ENCODE assay signal across 8 cellular contexts in the genomic region with DNA sequence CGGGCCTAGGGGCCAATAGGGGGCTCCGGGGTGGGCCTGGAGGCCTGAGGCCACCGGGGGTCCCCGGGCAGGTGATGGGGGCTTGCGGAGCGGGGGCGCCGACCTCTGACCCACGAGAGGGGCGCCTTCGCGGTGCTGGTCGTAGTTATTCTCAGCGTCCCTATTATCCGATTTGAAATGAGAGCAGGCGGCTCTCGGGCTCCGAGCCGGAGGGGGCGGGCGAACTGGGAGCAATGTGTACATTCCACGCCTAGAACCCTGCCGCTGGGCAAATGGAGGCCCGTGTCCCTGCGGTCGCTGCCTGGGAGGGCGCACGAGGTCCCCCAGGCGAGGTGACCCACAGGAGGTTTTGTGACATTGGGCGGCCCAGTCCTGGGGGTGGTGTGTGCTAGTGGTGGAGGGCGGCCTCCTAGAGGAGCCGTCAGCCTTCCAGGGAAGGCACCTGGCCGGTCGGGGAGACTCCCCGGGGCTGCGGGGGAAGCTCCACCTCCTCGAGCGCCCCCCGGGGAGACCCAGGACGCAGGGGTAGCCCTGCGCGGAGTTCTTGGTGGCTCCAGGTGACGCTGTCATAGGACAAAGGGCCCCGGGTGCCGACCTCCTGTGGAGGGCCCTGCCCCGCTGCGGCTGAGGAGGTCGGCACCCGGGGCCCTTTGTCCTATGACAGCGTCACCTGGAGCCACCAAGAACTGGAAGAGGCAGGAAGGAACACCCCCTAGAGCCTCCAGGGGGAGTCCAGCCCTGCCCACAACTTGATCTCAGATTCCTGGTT.
A peak's percentile ranks its signal among the peaks of the same experiment; 100 is the strongest.
DNase-seq lines count a peak whose midpoint lies in the region; ATAC-seq and TF ChIP-seq lines count a peak whose summit lies in the region.

No MANE protein-coding gene starts in this region.

- peak overlapping the region; percentile 69 for H3K27ac ChIP-seq in CD4-positive, alpha-beta T cell (ENCODE audit: low read depth, low read length)
- H3K27ac ChIP-seq in endodermal cell (ENCODE audit: low read depth, low read length) (peak overlapping the region; percentile 80), mucosa of rectum (ENCODE audit: low read depth in 2 of 2, low read length in 2 of 2) (peak overlapping the region; percentile 96 to 98), subcutaneous abdominal adipose tissue (ENCODE audit: low read depth, low read length) (peak overlapping the region; percentile 86)

- H3K36me3 Mint-ChIP-seq in CD4-positive, alpha-beta T cell (ENCODE audit: low read depth), result peaks cover 12% of the 10 kb centered on the region
- peaks cover 10% of the 10 kb centered on the region for H3K36me3 Mint-ChIP-seq in activated CD8-positive, alpha-beta T cell treated with anti-CD3 and anti-CD28 coated beads for 36 hours (ENCODE audit: low read depth)
- peaks cover 36% of the 10 kb centered on the region for H3K36me3 Mint-ChIP-seq in endodermal cell (ENCODE audit: low read depth)

- CTCF ChIA-PET in CD4-positive, alpha-beta T cell (lab: Charles Lee), result no interaction called here
- CTCF ChIA-PET in activated CD8-positive, alpha-beta T cell treated with anti-CD3 and anti-CD28 coated beads for 36 hours (lab: Charles Lee), result no interaction called here

- DNase-seq in CD4-positive, alpha-beta T cell, result peak in 9 of 10 experiments; percentile 1 to 38 (median 13)
- peak; percentile 48 for DNase-seq in NCI-H2171 treated with DMSO at 0.1 percent for 48 hours (lab: John Stamatoyannopoulos, UW)
- peak; percentile 54 for DNase-seq in activated CD8-positive, alpha-beta T cell treated with anti-CD3 and anti-CD28 coated beads for 36 hours
- DNase-seq in endodermal cell, result peak; percentile 81
- no peak for DNase-seq in kidney glomerular epithelial cell (lab: John Stamatoyannopoulos, UW)

- no peaks in the 10 kb centered on the region for H3K27me3 Mint-ChIP-seq in CD4-positive, alpha-beta T cell
- no peaks in the 10 kb centered on the region for H3K27me3 Mint-ChIP-seq in activated CD8-positive, alpha-beta T cell treated with anti-CD3 and anti-CD28 coated beads for 36 hours
- H3K27me3 Mint-ChIP-seq in endodermal cell (ENCODE audit: insufficient read depth), result no peaks in the 10 kb centered on the region

- H3K4me3 ChIP-seq in endodermal cell (ENCODE audit: low read length) (peak overlapping the region; percentile 49), mucosa of rectum (ENCODE audit: low read length in 2 of 2) (peak overlapping the region; percentile 64 to 85), subcutaneous abdominal adipose tissue (ENCODE audit: low read depth in 1 of 5, low read length in 5 of 5) (peak overlapping the region; percentile 50 to 73 (median 69))

- TF ChIP-seq CTCF in CD4-positive, alpha-beta T cell (IDR thresholded peaks at IDR 0.05), result no peak
- no peak for TF ChIP-seq CTCF in activated CD8-positive, alpha-beta T cell treated with anti-CD3 and anti-CD28 coated beads for 36 hours (IDR thresholded peaks at IDR 0.05)
- TF ChIP-seq CTCF in endodermal cell (conservative IDR thresholded peaks at IDR 0.05), result peak; percentile 55

- no peak for ATAC-seq in CD4-positive, alpha-beta T cell (ENCODE audit: poor library complexity)
- peak; percentile 12 for ATAC-seq in GM21576 (IDR thresholded peaks at IDR 0.05; ENCODE audit: unreplicated experiment)
- peak; percentile 14 for ATAC-seq in activated CD8-positive, alpha-beta T cell treated with anti-CD3 and anti-CD28 coated beads for 36 hours

- intact Hi-C loops in CD4-positive, alpha-beta T cell (cut with DNase I, micrococcal nuclease), result no loop called here
- intact Hi-C loops in activated CD8-positive, alpha-beta T cell treated with anti-CD3 and anti-CD28 coated beads for 36 hours (cut with micrococcal nuclease), result no loop called here

- H3K9me3 ChIP-seq in CD4-positive, alpha-beta T cell (ENCODE audit: control insufficient read depth, low read length), result no peaks in the 10 kb centered on the region
- H3K9me3 ChIP-seq in endodermal cell (ENCODE audit: control insufficient read depth, low read length) (no peaks in the 10 kb centered on the region), mucosa of rectum (ENCODE audit: control insufficient read depth in 2 of 2, low read length in 2 of 2) (no peaks in the 10 kb centered on the region), subcutaneous abdominal adipose tissue (ENCODE audit: control insufficient read depth in 5 of 5, low read length in 5 of 5) (no peaks in the 10 kb centered on the region)

- peak overlapping the region; percentile 82 for H3K4me3 Mint-ChIP-seq in CD4-positive, alpha-beta T cell
- peak overlapping the region; percentile 87 for H3K4me3 Mint-ChIP-seq in activated CD8-positive, alpha-beta T cell treated with anti-CD3 and anti-CD28 coated beads for 36 hours
- H3K4me3 Mint-ChIP-seq in endodermal cell, result peak overlapping the region; percentile 84

- peak overlapping the region; percentile 73 for H3K27ac Mint-ChIP-seq in CD4-positive, alpha-beta T cell
- H3K27ac Mint-ChIP-seq in activated CD8-positive, alpha-beta T cell treated with anti-CD3 and anti-CD28 coated beads for 36 hours, result peak overlapping the region; percentile 84
- peak overlapping the region; percentile 90 for H3K27ac Mint-ChIP-seq in endodermal cell

- peaks cover 24% of the 10 kb centered on the region for H3K36me3 ChIP-seq in endodermal cell (ENCODE audit: control insufficient read depth, insufficient read depth, low read length)
- H3K36me3 ChIP-seq in mucosa of rectum (ENCODE audit: control insufficient read depth in 2 of 2, insufficient read depth in 2 of 2, low read length in 2 of 2), result peaks cover 5 to 6% of the 10 kb centered on the region in 2 donors
- H3K36me3 ChIP-seq in subcutaneous abdominal adipose tissue (ENCODE audit: control insufficient read depth in 5 of 5, insufficient read depth in 5 of 5, low read length in 5 of 5), result no peaks in the 10 kb centered on the region

- H3K9me3 Mint-ChIP-seq in CD4-positive, alpha-beta T cell, result no peaks in the 10 kb centered on the region
- H3K9me3 Mint-ChIP-seq in activated CD8-positive, alpha-beta T cell treated with anti-CD3 and anti-CD28 coated beads for 36 hours, result no peaks in the 10 kb centered on the region
- no peaks in the 10 kb centered on the region for H3K9me3 Mint-ChIP-seq in endodermal cell

- peaks cover 9% of the 10 kb centered on the region for H3K4me1 Mint-ChIP-seq in CD4-positive, alpha-beta T cell (ENCODE audit: low read depth)
- H3K4me1 Mint-ChIP-seq in activated CD8-positive, alpha-beta T cell treated with anti-CD3 and anti-CD28 coated beads for 36 hours (ENCODE audit: low read depth), result peaks cover 17% of the 10 kb centered on the region
- H3K4me1 Mint-ChIP-seq in endodermal cell, result peaks cover 6% of the 10 kb centered on the region

- H3K27me3 ChIP-seq in CD4-positive, alpha-beta T cell (ENCODE audit: control insufficient read depth, insufficient read depth, low read length), result no peaks in the 10 kb centered on the region
- no peaks in the 10 kb centered on the region for H3K27me3 ChIP-seq in endodermal cell (ENCODE audit: control insufficient read depth, insufficient read depth, low read length, poor library complexity, severe bottlenecking)
- H3K27me3 ChIP-seq in mucosa of rectum (ENCODE audit: control insufficient read depth in 2 of 2, insufficient read depth in 2 of 2, low read length in 2 of 2), result no peaks in the 10 kb centered on the region
- H3K27me3 ChIP-seq in subcutaneous abdominal adipose tissue (ENCODE audit: control insufficient read depth in 5 of 5, insufficient read depth in 4 of 5, low read length in 5 of 5), result no peaks in the 10 kb centered on the region

- H3K9ac ChIP-seq in endodermal cell (ENCODE audit: extremely low read depth, low read length, poor library complexity, severe bottlenecking) (peak overlapping the region; percentile 53), mucosa of rectum (ENCODE audit: low read depth in 1 of 2, low read length in 2 of 2) (peak overlapping the region; percentile 75 to 87), subcutaneous abdominal adipose tissue (ENCODE audit: low read length in 5 of 5) (peak overlapping the region; percentile 63 to 84 (median 81))

- WGBS in endodermal cell (ENCODE audit: insufficient coverage in 1 of 2, insufficient read length in 1 of 2), 2 experiments, result 24% methylated on average over 49 of the region's 50 CpGs; no CpG with 5 or more reads in 1 of the 2 experiments

- POLR2A ChIA-PET in CD4-positive, alpha-beta T cell (lab: Charles Lee), result interaction anchor here (1.0 kb wide), 1 partner anchor 164 kb away, joined by 4 read pairs; no protein-coding TSS in a partner anchor
- POLR2A ChIA-PET in activated CD8-positive, alpha-beta T cell treated with anti-CD3 and anti-CD28 coated beads for 36 hours (lab: Charles Lee), result no interaction called here

- H3K4me1 ChIP-seq in endodermal cell (ENCODE audit: control insufficient read depth, insufficient read depth, low read length), result no peaks in the 10 kb centered on the region
- H3K4me1 ChIP-seq in mucosa of rectum (ENCODE audit: control insufficient read depth in 2 of 2, insufficient read depth in 2 of 2, low read length in 2 of 2), result no peaks in the 10 kb centered on the region
- peaks cover 0 to 24% (median 13%) of the 10 kb centered on the region in 5 donors for H3K4me1 ChIP-seq in subcutaneous abdominal adipose tissue (ENCODE audit: control insufficient read depth in 5 of 5, insufficient read depth in 5 of 5, low read length in 5 of 5)
